1 cellular context compared by ENCODE assay signal in genomic region chr4:55675196-55675793, GRCh38.
TF ChIP-seq lines count a peak whose summit lies in the region.

No MANE protein-coding gene starts in this region.

TF ChIP-seq in H1, 55 proteins besides CTCF, POLR2A, EP300 and RAD21 (continued from another document):
- TF ChIP-seq ZNF274 (IDR thresholded peaks at IDR 0.05; ENCODE audit: borderline replicate concordance, extremely low read depth, low read length) (no peak), YY1 (IDR thresholded peaks at IDR 0.05; ENCODE audit: low read depth, low read length) (no peak), PHF8 (conservative IDR thresholded peaks at IDR 0.05; ENCODE audit: low read depth, low read length) (no peak), BRCA1 (IDR thresholded peaks at IDR 0.05; ENCODE audit: low read depth, low read length) (no peak), KDM1A (IDR thresholded peaks at IDR 0.05; ENCODE audit: borderline replicate concordance, low read length) (no peak), TAF7 (optimal IDR thresholded peaks at IDR 0.05; ENCODE audit: borderline replicate concordance, low read depth, low read length) (no peak), GABPA (IDR thresholded peaks at IDR 0.05; ENCODE audit: borderline replicate concordance, insufficient read depth, low read length) (no peak)
